Comparison of ENCODE assay signal across 22 cellular contexts in the genomic region with DNA sequence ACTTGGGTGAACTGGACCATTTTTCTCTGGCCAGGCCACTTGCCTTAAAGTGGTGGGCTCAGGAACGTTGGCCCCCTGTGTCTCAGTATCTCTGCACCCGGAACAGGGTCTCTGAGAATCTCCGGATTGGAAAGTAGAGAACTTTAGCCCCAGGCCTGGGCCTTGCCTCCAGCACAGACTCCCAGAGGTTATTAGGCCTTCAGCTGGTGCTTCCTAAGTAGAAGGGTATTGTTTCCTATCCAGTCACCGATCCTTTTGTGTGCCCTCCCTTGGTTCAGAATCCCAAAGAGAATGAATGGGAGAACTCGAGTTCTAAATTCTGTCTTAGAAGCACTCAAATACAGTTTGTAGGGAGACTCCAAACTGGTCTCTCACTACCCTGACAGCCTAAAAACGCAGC. TPM values are rescaled to one million over a fixed set of nuclear protein-coding genes. Genes with fewer than 3 reads are reported as not detected.
DNase-seq lines count a peak whose midpoint lies in the region; ATAC-seq, FAIRE-seq and TF ChIP-seq lines count a peak whose summit lies in the region.
"Had no signal": no experiment of that assay in that cellular context is flagged by ENCODE, and none has a peak within 500 bp of the region (broad histone marks: within the 10 kb centered on the region; RNA-seq: fewer than 3 reads in every experiment).

No MANE protein-coding gene starts in this region.

- H3K9ac ChIP-seq in NT2/D1 (ENCODE audit: insufficient read length, low read depth) (peak overlapping the region; percentile 51), endothelial cell of umbilical vein (replicated peaks; ENCODE audit: extremely low read depth, insufficient read depth, low read length) (no peak overlapping the region)

- POLR2A ChIA-PET in endothelial cell of umbilical vein (lab: Charles Lee) = no interaction called here

- 39 to 80% methylated on average over 2 to 5 of the region's 6 CpGs for WGBS in mesodermal cell (ENCODE audit: insufficient coverage in 2 of 2), 2 experiments

- ATAC-seq in GM21737 (IDR thresholded peaks at IDR 0.05; ENCODE audit: unreplicated experiment) = no peak
- no peak for ATAC-seq in GM21825 (IDR thresholded peaks at IDR 0.05; ENCODE audit: unreplicated experiment)
- ATAC-seq: natural killer cell treated with Interleukin-12 subunit alpha and Interleukin-12 subunit beta and Interleukin-15 and Interleukin-18, amount 100 ng/mL, for 72 hours had no signal

- no peaks in the 10 kb centered on the region for H3K79me2 ChIP-seq in endothelial cell of umbilical vein (ENCODE audit: control insufficient read depth, insufficient read depth, low read length)

- H2AFZ ChIP-seq in endothelial cell of umbilical vein (ENCODE audit: low read depth, low read length) = peak overlapping the region; percentile 44

- TF ChIP-seq CTCF in endothelial cell of umbilical vein (IDR thresholded peaks at IDR 0.05; ENCODE audit: extremely low read depth in 1 of 2, insufficient read depth in 1 of 2, low read depth in 1 of 2, low read length in 2 of 2) = no peak

- no peaks in the 10 kb centered on the region for H4K20me1 ChIP-seq in endothelial cell of umbilical vein (replicated peaks; ENCODE audit: control insufficient read depth, extremely low read depth, insufficient read depth, low read length)

- CTCF ChIA-PET in endothelial cell of umbilical vein (lab: Charles Lee) = interaction anchor here (2.4 kb wide), 1 partner anchor 148 kb away, joined by 17 read pairs; no protein-coding TSS in a partner anchor

- TF ChIP-seq POLR2A in endothelial cell of umbilical vein (IDR thresholded peaks at IDR 0.05; ENCODE audit: low read depth, low read length) = no peak

- dilution Hi-C loops in endothelial cell of umbilical vein (cut with MboI; ENCODE audit: extremely low pct_ligation_motif_present, low sequenced_read_pairs) = no loop called here

- no peak for FAIRE-seq in endothelial cell of umbilical vein (lab: Jason Lieb, UNC)

- DNase-seq in ELF-1 (ENCODE audit: low read depth, low spot score) = peak; percentile 35
- DNase-seq in NT2/D1 (ENCODE audit: low read depth, low spot score) = no peak
- no peak for DNase-seq in endothelial cell of umbilical vein (ENCODE audit: low read depth, low spot score)
- no peak for DNase-seq in DMS79 (lab: John Stamatoyannopoulos, UW)
- DNase-seq in NCI-H1694 treated with DMSO at 0.1 percent for 48 hours (lab: John Stamatoyannopoulos, UW) = no peak
- DNase-seq: activated CD4-positive, alpha-beta T cell treated with anti-CD3 and anti-CD28 coated beads, Interleukin-2, amount 10 ng/mL, durations not matched to agents 24 days and 14 days; activated naive CD8-positive, alpha-beta T cell treated with anti-CD3 and anti-CD28 coated beads for 36 hours; effector CD4-positive, alpha-beta T cell; Kasumi-1; midbrain; NCI-H1048; NCI-H2029; NCI-H226; NCI-H82; OCI-M1; SJCRH30 had no signal

- H3K27ac ChIP-seq in endothelial cell of umbilical vein (ENCODE audit: insufficient read depth, low read depth, low read length) (peak overlapping the region; percentile 86), mesodermal cell (ENCODE audit: low read depth, low read length, severe bottlenecking) (peak overlapping the region; percentile 70)
- H3K27ac ChIP-seq: C4-2B, SJCRH30 had no signal

- no peak overlapping the region for H3K4me2 ChIP-seq in endothelial cell of umbilical vein (ENCODE audit: insufficient read depth, low read length)

- intact Hi-C loops in endothelial cell of umbilical vein (cut with micrococcal nuclease) = no loop called here

- H3K36me3 ChIP-seq in NT2/D1 (ENCODE audit: insufficient read depth, insufficient read length, low read length) = no peaks in the 10 kb centered on the region
- no peaks in the 10 kb centered on the region for H3K36me3 ChIP-seq in endothelial cell of umbilical vein (ENCODE audit: control insufficient read depth in 2 of 2, extremely low read depth in 1 of 2, insufficient read depth in 2 of 2, low read length in 2 of 2)
- H3K36me3 ChIP-seq in mesodermal cell (ENCODE audit: control insufficient read depth, insufficient read depth, low read length) = no peaks in the 10 kb centered on the region
- H3K36me3 ChIP-seq: esophagus muscularis mucosa, SJCRH30 had no signal

- H3K27me3 ChIP-seq in NT2/D1 (ENCODE audit: insufficient read depth, insufficient read length) (no peaks in the 10 kb centered on the region), endothelial cell of umbilical vein (ENCODE audit: control insufficient read depth in 2 of 2, insufficient read depth in 2 of 2, low read length in 2 of 2) (no peaks in the 10 kb centered on the region)
- H3K27me3 ChIP-seq: esophagus muscularis mucosa, SJCRH30 had no signal

- H3K9me3 ChIP-seq in NT2/D1 (ENCODE audit: insufficient read depth, low read length) (no peaks in the 10 kb centered on the region), endothelial cell of umbilical vein (replicated peaks; ENCODE audit: control insufficient read depth, insufficient read depth, low read length) (no peaks in the 10 kb centered on the region), mesodermal cell (ENCODE audit: control insufficient read depth, low read length) (no peaks in the 10 kb centered on the region)
- H3K9me3 ChIP-seq: esophagus muscularis mucosa, SJCRH30 had no signal

- no TSS peak for BruUV-seq in endothelial cell of umbilical vein (replicated peaks; lab: Mats Ljungman, UMichigan)

- H3K4me3 ChIP-seq in NT2/D1 (ENCODE audit: insufficient read length, low read depth) (no peak overlapping the region), endothelial cell of umbilical vein (replicated peaks in 1 of 3; ENCODE audit: insufficient read depth in 1 of 3, low read depth in 1 of 3, low read length in 3 of 3) (no peak overlapping the region), mesodermal cell (ENCODE audit: extremely low read depth, insufficient read depth, low read length, poor library complexity, severe bottlenecking) (no peak overlapping the region)
- H3K4me3 ChIP-seq: esophagus muscularis mucosa, SJCRH30 had no signal

- no peaks in the 10 kb centered on the region for H3K9me1 ChIP-seq in endothelial cell of umbilical vein (replicated peaks; ENCODE audit: control insufficient read depth, extremely low read depth, insufficient read depth, low read length)

- peaks cover 5% of the 10 kb centered on the region for H3K4me1 ChIP-seq in NT2/D1 (ENCODE audit: insufficient read depth, insufficient read length)
- peaks cover 34% of the 10 kb centered on the region for H3K4me1 ChIP-seq in endothelial cell of umbilical vein (ENCODE audit: control insufficient read depth, extremely low read depth, insufficient read depth, low read length)
- H3K4me1 ChIP-seq in mesodermal cell (ENCODE audit: control insufficient read depth, insufficient read depth, low read length, poor library complexity, severe bottlenecking) = peaks cover 37% of the 10 kb centered on the region

TF ChIP-seq in endothelial cell of umbilical vein, 7 proteins besides CTCF, POLR2A, EP300 and RAD21:
- TF ChIP-seq MYC (IDR thresholded peaks at IDR 0.05; ENCODE audit: low read depth, low read length) = no peak
- no peak for TF ChIP-seq MAX (IDR thresholded peaks at IDR 0.05; ENCODE audit: insufficient read depth, insufficient read length)

RNA-seq across cellular contexts. Expression of gene SLC4A7, which starts 48.2 kb away (rescaled TPM):
- total RNA-seq in endothelial cell of umbilical vein = 50.9 and 58.6 TPM in 2 replicates
- polyA plus RNA-seq in endothelial cell of umbilical vein = 7.0 and 7.8 TPM in 2 replicates
- 4.5 and 4.8 TPM in 2 replicates for polyA plus RNA-seq in endothelial cell of umbilical vein (2011; cell fraction: cytosol; rRNA removed)
- 42.4 and 58.2 TPM in 2 replicates for polyA plus RNA-seq in endothelial cell of umbilical vein (2011; cell fraction: nucleus; rRNA removed)
- 20.5 and 24.2 TPM in 2 replicates for polyA plus RNA-seq in endothelial cell of umbilical vein (2012)
- polyA minus RNA-seq in endothelial cell of umbilical vein = 38.8 and 42.5 TPM in 2 replicates
- polyA minus RNA-seq in endothelial cell of umbilical vein (2011; cell fraction: cytosol; rRNA and poly(A)+ RNA removed) = 25.2 TPM
- 108 and 157 TPM in 2 replicates for polyA minus RNA-seq in endothelial cell of umbilical vein (2011; cell fraction: nucleus; rRNA and poly(A)+ RNA removed)
- 54.5 TPM for polyA plus RNA-seq in mesodermal cell (2013, experiment 1 of 2)
- polyA plus RNA-seq in mesodermal cell (2013, experiment 2 of 2) = 46.3 TPM
